In genomic region chr16:82641336-82641984, GRCh38 we compare ENCODE assay signal across 9 cellular contexts. TPM values are rescaled to one million over a fixed set of nuclear protein-coding genes. Genes with fewer than 3 reads are reported as not detected.
DNase-seq lines count a peak whose midpoint lies in the region; ATAC-seq and TF ChIP-seq lines count a peak whose summit lies in the region.
"Had no signal": no experiment of that assay in that cellular context is flagged by ENCODE, and none has a peak within 500 bp of the region (broad histone marks: within the 10 kb centered on the region; RNA-seq: fewer than 3 reads in every experiment).

No MANE protein-coding gene starts in this region.

- no peak overlapping the region for H2AFZ ChIP-seq in OCI-LY3 (ENCODE audit: low read depth, low read length)

- 73 to 81% methylated on average over 4 to 6 of the region's 6 CpGs for WGBS in gastroesophageal sphincter (ENCODE audit: low coverage in 1 of 2), 2 donors

- H3K4me2 ChIP-seq in OCI-LY3 (ENCODE audit: low read length), result no peak overlapping the region

- H3K9me3 ChIP-seq in OCI-LY3 (ENCODE audit: insufficient read depth, low read length) (no peaks in the 10 kb centered on the region), gastroesophageal sphincter (no peaks in the 10 kb centered on the region)

- DNase-seq in AG08395 (ENCODE audit: low spot score), result peak; percentile 27
- peak; percentile 36 for DNase-seq in fibroblast of gingiva (ENCODE audit: low read depth)
- no peak for DNase-seq in CD1c-positive myeloid dendritic cell (ENCODE audit: extremely low spot score)
- DNase-seq: Right ventricle myocardium superior had no signal

- H3K27me3 ChIP-seq in OCI-LY3 (ENCODE audit: low read depth, low read length), result 0 out of 2 replicates have a peak, but pooled peaks cover 9% of the 10 kb centered on the region
- H3K27me3 ChIP-seq in gastroesophageal sphincter, result no peaks in the 10 kb centered on the region

- peak; percentile 40 for TF ChIP-seq CTCF in GM12873 (IDR thresholded peaks at IDR 0.05; ENCODE audit: insufficient read depth, low read depth, low read length, missing control alignments)
- peak; percentile 48 for TF ChIP-seq CTCF in OCI-LY3 (IDR thresholded peaks at IDR 0.05; ENCODE audit: low read depth, low read length)
- no peak for TF ChIP-seq CTCF in gastroesophageal sphincter (IDR thresholded peaks at IDR 0.05)

- no peaks in the 10 kb centered on the region for H4K20me1 ChIP-seq in OCI-LY3 (ENCODE audit: insufficient read depth, low read length)

- TF ChIP-seq EP300 in gastroesophageal sphincter (IDR thresholded peaks at IDR 0.05), result no peak

- ATAC-seq in gastroesophageal sphincter (no peak), HG03354 (IDR thresholded peaks at IDR 0.05; ENCODE audit: poor library complexity, severe bottlenecking, unreplicated experiment) (no peak), GM21360 (IDR thresholded peaks at IDR 0.05; ENCODE audit: unreplicated experiment) (no peak)

- no peaks in the 10 kb centered on the region for H3K79me2 ChIP-seq in OCI-LY3 (ENCODE audit: low read length)

- H3K4me3 ChIP-seq in OCI-LY3 (ENCODE audit: low read length) (no peak overlapping the region), gastroesophageal sphincter (no peak overlapping the region)

- no peak overlapping the region for H3K27ac ChIP-seq in OCI-LY3 (ENCODE audit: low read length)
- no peak overlapping the region for H3K27ac ChIP-seq in gastroesophageal sphincter

- no peak overlapping the region for H3K9ac ChIP-seq in OCI-LY3 (ENCODE audit: low read length)

- H3K36me3 ChIP-seq in OCI-LY3 (replicated peaks; ENCODE audit: low read depth, low read length) (no peaks in the 10 kb centered on the region), gastroesophageal sphincter (no peaks in the 10 kb centered on the region)

- TF ChIP-seq POLR2A in gastroesophageal sphincter (IDR thresholded peaks at IDR 0.05), result no peak

- H3K4me1 ChIP-seq in OCI-LY3 (ENCODE audit: low read length) (peaks cover 13% of the 10 kb centered on the region), gastroesophageal sphincter (no peaks in the 10 kb centered on the region)

RNA-seq across cellular contexts. Expression of gene CDH13, which starts 14.7 kb away (rescaled TPM):
- 10 to 100 TPM in 2 of 4 donors, 1 to 10 TPM in 2; 4.2 to 22.3 (median 11.4) TPM for total RNA-seq in gastroesophageal sphincter

Comparison
In these comparisons a context has a peak if more than half of its experiments do, and no peak if none do; other contexts are left out.
1. CTCF ChIP-seq: peak in GM12873 (single experiment) and OCI-LY3 (single experiment); none in gastroesophageal sphincter (0 of 4).